ENCODE assay signal across 11 cellular contexts in the genomic region with DNA sequence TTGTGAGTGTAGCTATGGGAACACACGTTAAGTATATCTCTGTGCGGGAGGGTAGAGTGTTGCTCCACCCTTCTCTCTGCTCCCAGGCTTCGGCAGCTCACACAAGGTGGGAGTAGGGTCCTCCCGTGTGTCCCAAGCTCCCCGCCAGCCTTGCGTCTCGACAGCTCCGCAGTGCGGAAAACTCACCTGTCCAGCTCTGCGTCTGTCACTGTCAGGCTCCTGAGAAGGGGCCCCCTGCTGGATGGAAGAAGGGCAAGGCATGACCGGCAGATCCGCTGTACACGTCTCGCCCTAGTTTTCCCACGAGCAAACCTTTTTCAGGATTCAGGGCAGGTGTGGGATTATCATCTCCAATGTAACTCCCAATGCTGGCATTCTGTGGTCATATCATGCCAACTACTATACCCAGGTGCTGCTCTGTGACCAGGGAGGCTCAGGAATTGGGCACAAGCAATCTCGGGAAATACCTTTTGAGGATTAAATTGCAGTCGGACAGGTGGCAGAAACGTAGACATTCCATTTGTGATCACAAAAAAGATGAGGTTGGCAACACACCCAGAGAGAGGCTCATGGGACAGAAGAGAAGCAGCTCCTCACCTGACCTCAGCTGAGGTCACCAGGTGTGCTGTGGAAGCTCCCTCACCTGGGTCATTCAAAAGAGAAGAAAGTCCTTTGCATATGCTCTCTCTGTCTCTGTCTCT.
DNase-seq lines count a peak whose midpoint lies in the region; ATAC-seq and TF ChIP-seq lines count a peak whose summit lies in the region.
"Had no signal": no experiment of that assay in that cellular context is flagged by ENCODE, and none has a peak within 500 bp of the region (broad histone marks: within the 10 kb centered on the region; RNA-seq: fewer than 3 reads in every experiment).

No MANE protein-coding gene starts in this region.

- 0 out of 2 replicates have a peak overlapping the region, but pooled peaks have one; percentile 55 for H3K4me2 ChIP-seq in DND-41 (ENCODE audit: insufficient read depth, low read length)
- no peak overlapping the region for H3K4me2 ChIP-seq in trophoblast cell (ENCODE audit: low read length)

- H3K79me2 ChIP-seq in DND-41 (ENCODE audit: insufficient read depth, low read length) (no peaks in the 10 kb centered on the region), trophoblast cell (ENCODE audit: control insufficient read depth, insufficient read depth, low read length, poor library complexity) (no peaks in the 10 kb centered on the region)

- ATAC-seq in DND-41 (ENCODE audit: insufficient read depth, low read depth) (no peak), GM21619 (IDR thresholded peaks at IDR 0.05; ENCODE audit: unreplicated experiment) (no peak)

- CTCF ChIA-PET in activated naive CD4-positive, alpha-beta T cell treated with anti-CD3 and anti-CD28 coated beads for 36 hours (lab: Charles Lee) = interaction anchor here (0.6 kb wide), 1 partner anchor 471 kb away, joined by 3 read pairs; no protein-coding TSS in a partner anchor

- H3K14ac ChIP-seq in trophoblast cell (ENCODE audit: low read length) = no peak overlapping the region

- H3K36me3 ChIP-seq in DND-41 (ENCODE audit: insufficient read depth, low read length) = no peaks in the 10 kb centered on the region
- no peaks in the 10 kb centered on the region for H3K36me3 ChIP-seq in esophagus muscularis mucosa
- no peaks in the 10 kb centered on the region for H3K36me3 ChIP-seq in trophoblast cell (ENCODE audit: control insufficient read depth in 1 of 2, insufficient read depth in 2 of 2, low read length in 2 of 2)

- no peak for TF ChIP-seq POLR2A in esophagus muscularis mucosa (IDR thresholded peaks at IDR 0.05; ENCODE audit: low read depth)

- DNase-seq in DND-41 (no peak), LoVo (ENCODE audit: low spot score) (peak; percentile 8), esophagus muscularis mucosa (ENCODE audit: extremely low spot score) (no peak), trophoblast cell (peak; percentile 2 to 21), chondrocyte (ENCODE audit: low spot score) (no peak)
- DNase-seq in activated naive CD4-positive, alpha-beta T cell treated with anti-CD3 and anti-CD28 coated beads for 36 hours = no peak
- no peak for DNase-seq in stimulated activated naive CD4-positive, alpha-beta T cell treated with Interleukin-2 at 50 U/mL for 16 hours (lab: John Stamatoyannopoulos, UW)
- DNase-seq: activated T-cell treated with anti-CD3 and anti-CD28 coated beads for 4 hours, substantia nigra had no signal

- no peaks in the 10 kb centered on the region for H3K79me1 ChIP-seq in trophoblast cell (ENCODE audit: low read length)

- intact Hi-C loops in esophagus muscularis mucosa (cut with DNase I) = no loop called here
- intact Hi-C loops in activated naive CD4-positive, alpha-beta T cell treated with anti-CD3 and anti-CD28 coated beads for 36 hours (cut with micrococcal nuclease) = no loop called here

- H2BK120ac ChIP-seq in trophoblast cell (ENCODE audit: insufficient read depth, low read length, poor library complexity) = no peak overlapping the region

- no peak overlapping the region for H4K12ac ChIP-seq in trophoblast cell (ENCODE audit: low read depth, low read length)

- no peak overlapping the region for H2AK5ac ChIP-seq in trophoblast cell (ENCODE audit: low read length)

- no peaks in the 10 kb centered on the region for H4K20me1 ChIP-seq in DND-41 (ENCODE audit: insufficient read depth, low read length)

- H3K9ac ChIP-seq in DND-41 (ENCODE audit: low read depth, low read length) = peak overlapping the region; percentile 59; the same call in 1 of the 2 replicates
- no peak overlapping the region for H3K9ac ChIP-seq in trophoblast cell (ENCODE audit: low read length)

- no peak overlapping the region for H2BK5ac ChIP-seq in trophoblast cell (ENCODE audit: low read depth, low read length, poor library complexity)

- H3K4me3 ChIP-seq in DND-41 (ENCODE audit: low read depth in 1 of 2, low read length in 2 of 2) = no peak overlapping the region
- no peak overlapping the region for H3K4me3 ChIP-seq in esophagus muscularis mucosa
- no peak overlapping the region for H3K4me3 ChIP-seq in trophoblast cell (ENCODE audit: low read depth, low read length)

- H3K9me3 ChIP-seq in DND-41 (ENCODE audit: insufficient read depth, low read length, severe bottlenecking) (no peaks in the 10 kb centered on the region), esophagus muscularis mucosa (no peaks in the 10 kb centered on the region), trophoblast cell (ENCODE audit: insufficient read depth, low read depth, low read length) (no peaks in the 10 kb centered on the region)

- H3K27ac Mint-ChIP-seq in activated naive CD4-positive, alpha-beta T cell treated with anti-CD3 and anti-CD28 coated beads for 36 hours = no peak overlapping the region
- H3K27ac Mint-ChIP-seq in chondrocyte (ENCODE audit: unreplicated experiment) = no peak overlapping the region
- H3K27ac Mint-ChIP-seq: IgD-negative memory B cell had no signal

- no peak overlapping the region for H3K4ac ChIP-seq in trophoblast cell (ENCODE audit: low read depth, low read length)

- peaks cover 81% of the 10 kb centered on the region for H3K4me1 ChIP-seq in DND-41 (ENCODE audit: insufficient read depth, low read length)
- peaks cover 0 to 28% (median 19%) of the 10 kb centered on the region in 4 donors for H3K4me1 ChIP-seq in esophagus muscularis mucosa
- H3K4me1 ChIP-seq in trophoblast cell (ENCODE audit: control insufficient read depth in 1 of 2, insufficient read depth in 2 of 2, low read length in 2 of 2) = no peaks in the 10 kb centered on the region

- H3K9me3 Mint-ChIP-seq in activated naive CD4-positive, alpha-beta T cell treated with anti-CD3 and anti-CD28 coated beads for 36 hours = no peaks in the 10 kb centered on the region
- no peaks in the 10 kb centered on the region for H3K9me3 Mint-ChIP-seq in chondrocyte (ENCODE audit: low read depth)

- no peak overlapping the region for H4K8ac ChIP-seq in trophoblast cell (ENCODE audit: low read depth, low read length)

- no peak overlapping the region for H4K91ac ChIP-seq in trophoblast cell (ENCODE audit: low read depth, low read length)

- H3K4me3 Mint-ChIP-seq in activated naive CD4-positive, alpha-beta T cell treated with anti-CD3 and anti-CD28 coated beads for 36 hours = no peak overlapping the region
- no peak overlapping the region for H3K4me3 Mint-ChIP-seq in chondrocyte (ENCODE audit: unreplicated experiment)
- H3K4me3 Mint-ChIP-seq: IgD-negative memory B cell had no signal

- H2AFZ ChIP-seq in DND-41 (ENCODE audit: low read depth, low read length) = no peak overlapping the region
- no peak overlapping the region for H2AFZ ChIP-seq in trophoblast cell (ENCODE audit: insufficient read depth, low read length, poor library complexity)

- no peaks in the 10 kb centered on the region for H3K4me1 Mint-ChIP-seq in activated naive CD4-positive, alpha-beta T cell treated with anti-CD3 and anti-CD28 coated beads for 36 hours (ENCODE audit: low read depth)
- H3K4me1 Mint-ChIP-seq in chondrocyte (ENCODE audit: low read depth) = peaks cover 3% of the 10 kb centered on the region
- H3K4me1 Mint-ChIP-seq: IgD-negative memory B cell had no signal

- H3K23ac ChIP-seq in trophoblast cell (ENCODE audit: low read length) = no peak overlapping the region

- H3K18ac ChIP-seq in trophoblast cell (ENCODE audit: low read length) = no peak overlapping the region

- H3K27me3 ChIP-seq in DND-41 (ENCODE audit: insufficient read depth, low read length, poor library complexity) (no peaks in the 10 kb centered on the region), esophagus muscularis mucosa (peaks cover 0 to 3% (median 0%) of the 10 kb centered on the region in 4 donors), trophoblast cell (ENCODE audit: insufficient read depth, low read length) (no peaks in the 10 kb centered on the region)

- H3K36me3 Mint-ChIP-seq in activated naive CD4-positive, alpha-beta T cell treated with anti-CD3 and anti-CD28 coated beads for 36 hours (ENCODE audit: low read depth) = no peaks in the 10 kb centered on the region
- peaks cover 4% of the 10 kb centered on the region for H3K36me3 Mint-ChIP-seq in chondrocyte (ENCODE audit: low read depth)

- 71% methylated on average over 13 of the region's 18 CpGs for WGBS in esophagus muscularis mucosa
- no CpG with 5 or more reads among the region's 18 CpGs for WGBS in trophoblast cell (ENCODE audit: extremely low coverage, insufficient coverage, insufficient read length)

- TF ChIP-seq CTCF in DND-41 (IDR thresholded peaks at IDR 0.05; ENCODE audit: borderline replicate concordance, extremely low read depth, low read length, poor library complexity, severe bottlenecking) = peak; percentile 47
- peak in 2 of 3 experiments; percentile 8 to 32 for TF ChIP-seq CTCF in esophagus muscularis mucosa (IDR thresholded peaks at IDR 0.05)
- TF ChIP-seq CTCF in chondrocyte (IDR thresholded peaks at IDR 0.05) = no peak

- no peak for TF ChIP-seq EP300 in esophagus muscularis mucosa (IDR thresholded peaks at IDR 0.05)

- H3K27me3 Mint-ChIP-seq in activated naive CD4-positive, alpha-beta T cell treated with anti-CD3 and anti-CD28 coated beads for 36 hours (ENCODE audit: low read depth) = peaks cover 16% of the 10 kb centered on the region
- peaks cover 28% of the 10 kb centered on the region for H3K27me3 Mint-ChIP-seq in chondrocyte (ENCODE audit: low read depth)

- H3K27ac ChIP-seq in DND-41 (ENCODE audit: low read length) (peak overlapping the region; percentile 98), esophagus muscularis mucosa (replicated peaks in 1 of 4) (no peak overlapping the region), trophoblast cell (ENCODE audit: low read depth, low read length) (no peak overlapping the region)

- no peak overlapping the region for H2BK12ac ChIP-seq in trophoblast cell (ENCODE audit: low read length)

Comparison
In these comparisons a context has a peak if more than half of its experiments do, and no peak if none do; other contexts are left out.
1. DNase-seq: peak in LoVo (single experiment) and trophoblast cell (2 of 2); none in DND-41 (single experiment), esophagus muscularis mucosa (single experiment), activated naive CD4-positive, alpha-beta T cell treated with anti-CD3 and anti-CD28 coated beads for 36 hours (single experiment), chondrocyte (single experiment) and stimulated activated naive CD4-positive, alpha-beta T cell treated with Interleukin-2 at 50 U/mL for 16 hours (single experiment).